19 cellular contexts compared by ENCODE assay signal in genomic region chr1:69126761-69127160, GRCh38.
DNase-seq lines count a peak whose midpoint lies in the region; ATAC-seq and TF ChIP-seq lines count a peak whose summit lies in the region.
"Had no signal": no experiment of that assay in that cellular context is flagged by ENCODE, and none has a peak within 500 bp of the region (broad histone marks: within the 10 kb centered on the region; RNA-seq: fewer than 3 reads in every experiment).

No MANE protein-coding gene starts in this region.

- H3K36me3 Mint-ChIP-seq in type B pancreatic cell = no peaks in the 10 kb centered on the region

- H3K4me3 ChIP-seq in choroid plexus epithelial cell (ENCODE audit: low read depth, low read length) (no peak overlapping the region), hepatocyte (no peak overlapping the region), osteoblast (ENCODE audit: insufficient read depth, low read length) (no peak overlapping the region)
- H3K4me3 ChIP-seq in effector memory CD4-positive, alpha-beta T cell (ENCODE audit: insufficient read depth, low read depth, low read length, poor library complexity, severe bottlenecking) = no peak overlapping the region
- H3K4me3 ChIP-seq: A549 had no signal

- DNase-seq in choroid plexus epithelial cell (ENCODE audit: low read depth) = peak; percentile 15
- DNase-seq in hepatocyte (ENCODE audit: low spot score) = peak; percentile 3
- peak; percentile 42 for DNase-seq in osteoblast (ENCODE audit: insufficient read length, low spot score, missing footprints)
- no peak for DNase-seq in type B pancreatic cell (ENCODE audit: extremely low spot score, unreplicated experiment)
- no peak for DNase-seq in effector memory CD4-positive, alpha-beta T cell
- DNase-seq in nucleus accumbens (lab: John Stamatoyannopoulos, UW) = no peak
- DNase-seq: AML-193; Caco-2; CD4-positive, alpha-beta T cell; GOT3; H7; HFFc6; IMR-90; KBM-7 had no signal

- TF ChIP-seq CTCF in choroid plexus epithelial cell (conservative IDR thresholded peaks at IDR 0.05; ENCODE audit: low read depth, low read length) = no peak
- no peak for TF ChIP-seq CTCF in hepatocyte (IDR thresholded peaks at IDR 0.05; ENCODE audit: poor library complexity)
- TF ChIP-seq CTCF in osteoblast (IDR thresholded peaks at IDR 0.05; ENCODE audit: extremely low read depth, low read depth, low read length) = no peak
- TF ChIP-seq CTCF in type B pancreatic cell (conservative IDR thresholded peaks at IDR 0.05) = no peak

- H4K20me1 ChIP-seq in hepatocyte (ENCODE audit: insufficient read depth, poor library complexity, severe bottlenecking) (no peaks in the 10 kb centered on the region), osteoblast (ENCODE audit: insufficient read depth, low read length) (no peaks in the 10 kb centered on the region)

- WGBS in hepatocyte (ENCODE audit: low lambda C conversion rate, missing lambda C conversion rate) = 67% methylated on average over 1 of the region's 1 CpG

- no peaks in the 10 kb centered on the region for H3K9me3 ChIP-seq in hepatocyte (ENCODE audit: low read depth)
- no peaks in the 10 kb centered on the region for H3K9me3 ChIP-seq in osteoblast (ENCODE audit: low read depth, low read length)
- H3K9me3 ChIP-seq in effector memory CD4-positive, alpha-beta T cell (ENCODE audit: control insufficient read depth, low read length) = no peaks in the 10 kb centered on the region
- H3K9me3 ChIP-seq: A549, Caco-2 had no signal

- H3K9me2 ChIP-seq in hepatocyte (replicated peaks; ENCODE audit: insufficient read depth) = no peaks in the 10 kb centered on the region

- H3K79me2 ChIP-seq in hepatocyte (no peaks in the 10 kb centered on the region), osteoblast (ENCODE audit: insufficient read depth, low read length) (no peaks in the 10 kb centered on the region)

- H3K4me1 ChIP-seq in hepatocyte (ENCODE audit: insufficient read depth) (no peaks in the 10 kb centered on the region), osteoblast (ENCODE audit: insufficient read depth, low read length) (no peaks in the 10 kb centered on the region)
- H3K4me1 ChIP-seq in effector memory CD4-positive, alpha-beta T cell (ENCODE audit: control insufficient read depth, insufficient read depth, low read length, poor library complexity, severe bottlenecking) = no peaks in the 10 kb centered on the region
- H3K4me1 ChIP-seq: A549, Caco-2 had no signal

- no peaks in the 10 kb centered on the region for H3K36me3 ChIP-seq in hepatocyte (replicated peaks; ENCODE audit: insufficient read depth, low read depth)
- no peaks in the 10 kb centered on the region for H3K36me3 ChIP-seq in osteoblast (ENCODE audit: insufficient read depth, low read length)
- H3K36me3 ChIP-seq in effector memory CD4-positive, alpha-beta T cell (ENCODE audit: control insufficient read depth, insufficient read depth, low read length) = no peaks in the 10 kb centered on the region

- ATAC-seq in HG02588 (IDR thresholded peaks at IDR 0.05; ENCODE audit: unreplicated experiment) (no peak), GM18867 (IDR thresholded peaks at IDR 0.05; ENCODE audit: unreplicated experiment) (no peak)
- ATAC-seq: A549, HCT116 had no signal

- no peaks in the 10 kb centered on the region for H3K9me3 Mint-ChIP-seq in type B pancreatic cell

- H2AFZ ChIP-seq in hepatocyte (no peak overlapping the region), osteoblast (ENCODE audit: low read length) (no peak overlapping the region)

- H3K4me1 Mint-ChIP-seq in type B pancreatic cell (ENCODE audit: unreplicated experiment) = peaks cover 26% of the 10 kb centered on the region

- H3K27ac Mint-ChIP-seq in type B pancreatic cell = peak overlapping the region; percentile 8
- H3K27ac Mint-ChIP-seq: CD4-positive, alpha-beta T cell; HFFc6 had no signal

- H3K4me2 ChIP-seq in hepatocyte (no peak overlapping the region), osteoblast (ENCODE audit: insufficient read depth, low read length) (no peak overlapping the region)
- H3K4me2 ChIP-seq: A549 had no signal

- no peak overlapping the region for H3K27ac ChIP-seq in hepatocyte
- no peak overlapping the region for H3K27ac ChIP-seq in osteoblast (ENCODE audit: low read depth, low read length)
- H3K27ac ChIP-seq in effector memory CD4-positive, alpha-beta T cell (ENCODE audit: insufficient read depth, low read length, poor library complexity, severe bottlenecking) = no peak overlapping the region
- H3K27ac ChIP-seq: A549, C4-2B had no signal

- H3K27me3 Mint-ChIP-seq in type B pancreatic cell = no peaks in the 10 kb centered on the region
- H3K27me3 Mint-ChIP-seq: CD4-positive, alpha-beta T cell had no signal

- H3K4me3 Mint-ChIP-seq in type B pancreatic cell = no peak overlapping the region
- H3K4me3 Mint-ChIP-seq: CD4-positive, alpha-beta T cell; HFFc6 had no signal

- no peaks in the 10 kb centered on the region for H3K27me3 ChIP-seq in hepatocyte
- no peaks in the 10 kb centered on the region for H3K27me3 ChIP-seq in osteoblast (ENCODE audit: insufficient read depth, low read length)
- no peaks in the 10 kb centered on the region for H3K27me3 ChIP-seq in effector memory CD4-positive, alpha-beta T cell (replicated peaks; ENCODE audit: control insufficient read depth, insufficient read depth, low read length, poor library complexity, severe bottlenecking)

Comparison
In these comparisons a context has a peak if more than half of its experiments do, and no peak if none do; other contexts are left out.
1. DNase-seq: peak in choroid plexus epithelial cell (single experiment), hepatocyte (single experiment) and osteoblast (single experiment); none in type B pancreatic cell (single experiment), effector memory CD4-positive, alpha-beta T cell (0 of 3) and nucleus accumbens (0 of 56).